Comparison of ENCODE assay signal across 1 cellular context in the genomic region with DNA sequence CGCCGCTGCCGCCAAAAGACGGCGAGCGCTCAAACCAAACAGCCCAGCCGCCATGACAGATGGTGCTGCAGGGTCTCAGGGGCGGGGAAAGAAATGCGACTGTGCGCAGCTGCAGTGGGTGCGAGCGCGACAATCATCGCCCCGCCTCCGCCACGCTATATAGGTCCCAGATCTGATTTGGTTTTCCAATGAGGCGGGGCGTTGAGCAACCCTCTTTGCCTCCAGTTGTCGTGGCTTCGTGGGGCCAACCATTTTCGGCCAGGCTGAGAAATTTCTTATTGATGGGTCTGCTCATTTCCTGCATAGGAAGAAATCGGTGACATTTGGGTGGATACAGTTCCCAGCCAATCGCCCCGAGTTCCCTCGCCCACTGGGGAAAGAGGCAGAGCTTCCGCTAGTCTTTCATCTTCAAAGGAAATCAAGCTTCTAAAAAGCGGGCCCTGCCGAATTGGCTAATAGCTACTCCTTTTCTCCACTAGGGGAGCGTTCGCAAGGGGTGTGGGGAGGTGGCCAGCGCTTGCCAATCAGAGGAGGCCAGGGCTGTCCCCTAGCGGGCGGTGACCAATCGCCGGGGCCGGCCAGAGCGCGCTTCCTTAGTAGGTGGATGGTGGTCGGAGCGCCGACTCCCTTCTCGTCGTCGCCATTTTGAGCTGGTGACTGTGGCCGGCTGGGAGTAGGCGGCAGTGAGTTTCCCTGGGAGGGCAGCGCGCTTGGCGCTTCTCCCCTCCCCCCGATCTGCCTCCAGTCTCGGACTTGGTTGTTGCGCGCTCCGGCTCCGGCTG.
TF ChIP-seq lines count a peak whose summit lies in the region.

NDUFB11 (minus strand) TSS at position 77 of the 782 bp plus-strand sequence; CDS start at position 54, 23 bp downstream.
RBM10 (plus strand) TSS at position 596 of the 782 bp plus-strand sequence. CDS start 2,261 bp downstream, outside the sequence.

TF ChIP-seq in HepG2, 621 proteins besides CTCF, POLR2A, EP300 and RAD21 (continues in another document):
- TF ChIP-seq ZNF768 (CRISPR knock-in tag; IDR thresholded peaks at IDR 0.05) (peak; percentile 41; the same call in 1 of the 2 replicates), YY1 (IDR thresholded peaks at IDR 0.05; ENCODE audit: insufficient read depth, insufficient replicate concordance, low read depth, low read length) (peak; percentile 92), MED13 (CRISPR knock-in tag; IDR thresholded peaks at IDR 0.05) (0 out of 2 replicates have a peak, but pooled peaks have one; percentile 29), ZNF543 (CRISPR knock-in tag; IDR thresholded peaks at IDR 0.05) (no peak), CREB1 (IDR thresholded peaks at IDR 0.05) (no peak), CREB1 (CRISPR knock-in tag; IDR thresholded peaks at IDR 0.05) (peak; percentile 43; the same call in 1 of the 2 replicates), ZNF501 (CRISPR knock-in tag; IDR thresholded peaks at IDR 0.05) (peak; percentile 59; the same call in 1 of the 2 replicates), KMT2B (CRISPR knock-in tag; IDR thresholded peaks at IDR 0.05) (peak; percentile 36; the same call in 1 of the 2 replicates), HOXA3 (CRISPR knock-in tag; IDR thresholded peaks at IDR 0.05) (0 out of 2 replicates have a peak, but pooled peaks have one; percentile 55), ZNF83 (CRISPR knock-in tag; IDR thresholded peaks at IDR 0.05; ENCODE audit: borderline replicate concordance) (no peak), NFYC (CRISPR knock-in tag; IDR thresholded peaks at IDR 0.05) (peak; percentile 79), CREM (IDR thresholded peaks at IDR 0.05) (peak; percentile 46; the same call in 1 of the 2 replicates), CREM (CRISPR knock-in tag; IDR thresholded peaks at IDR 0.05) (no peak), ZFP41 (CRISPR knock-in tag; IDR thresholded peaks at IDR 0.05; ENCODE audit: borderline replicate concordance) (no peak), ZBTB20 (CRISPR knock-in tag; IDR thresholded peaks at IDR 0.05; ENCODE audit: borderline replicate concordance, low read depth) (no peak), SRSF1 (optimal IDR thresholded peaks at IDR 0.05; ENCODE audit: low read depth, low read length) (peak; percentile 22), KAT8 (CRISPR knock-in tag; IDR thresholded peaks at IDR 0.05) (peak; percentile 13; the same call in 1 of the 2 replicates), ELF3 (CRISPR knock-in tag; IDR thresholded peaks at IDR 0.05) (no peak), TAF1 (CRISPR knock-in tag; IDR thresholded peaks at IDR 0.05) (peak; percentile 71), ZNF414 (CRISPR knock-in tag; IDR thresholded peaks at IDR 0.05) (peak; percentile 38; the same call in 1 of the 2 replicates), BRD4 (CRISPR knock-in tag; IDR thresholded peaks at IDR 0.05) (0 out of 2 replicates have a peak, but pooled peaks have one; percentile 51), RAD51 (IDR thresholded peaks at IDR 0.05; ENCODE audit: borderline replicate concordance) (no peak), THAP9 (CRISPR knock-in tag; IDR thresholded peaks at IDR 0.05; ENCODE audit: borderline replicate concordance) (peak; percentile 95), STAT6 (CRISPR knock-in tag; IDR thresholded peaks at IDR 0.05; ENCODE audit: borderline replicate concordance) (0 out of 2 replicates have a peak, but pooled peaks have one; percentile 29), ARNT2 (CRISPR knock-in tag; IDR thresholded peaks at IDR 0.05; ENCODE audit: low read depth) (0 out of 2 replicates have a peak, but pooled peaks have one; percentile 36), NAIF1 (CRISPR knock-in tag; IDR thresholded peaks at IDR 0.05; ENCODE audit: borderline replicate concordance) (0 out of 2 replicates have a peak, but pooled peaks have one; percentile 10), POLR2AphosphoS5 (IDR thresholded peaks at IDR 0.05; ENCODE audit: low read depth, low read length) (peak; percentile 77), PHF20 (CRISPR knock-in tag; IDR thresholded peaks at IDR 0.05) (peak; percentile 24; the same call in 1 of the 2 replicates), RNF2 (conservative IDR thresholded peaks at IDR 0.05; ENCODE audit: low read depth) (peak; percentile 66; the same call in 1 of the 2 replicates), TFAP4 (IDR thresholded peaks at IDR 0.05; ENCODE audit: borderline replicate concordance, low read depth) (no peak), XRCC5 (optimal IDR thresholded peaks at IDR 0.05; ENCODE audit: low read length) (peak; percentile 68), WIZ (CRISPR knock-in tag; IDR thresholded peaks at IDR 0.05) (no peak), RBFOX2 (IDR thresholded peaks at IDR 0.05; ENCODE audit: low read depth, low read length) (peak; percentile 72), ZNF782 (CRISPR knock-in tag; IDR thresholded peaks at IDR 0.05; ENCODE audit: borderline replicate concordance) (no peak), MIXL1 (CRISPR knock-in tag; IDR thresholded peaks at IDR 0.05) (0 out of 2 replicates have a peak, but pooled peaks have one; percentile 11), SRY (CRISPR knock-in tag; IDR thresholded peaks at IDR 0.05) (no peak), SALL1 (CRISPR knock-in tag; IDR thresholded peaks at IDR 0.05) (peak; percentile 52), CHD4 (IDR thresholded peaks at IDR 0.05; ENCODE audit: borderline replicate concordance, low read length) (no peak), MXI1 (IDR thresholded peaks at IDR 0.05; ENCODE audit: borderline replicate concordance, low read depth, low read length) (0 out of 3 replicates have a peak, but pooled peaks have one; percentile 43), HMGXB4 (CRISPR knock-in tag; IDR thresholded peaks at IDR 0.05; ENCODE audit: borderline replicate concordance in 1 of 2, low read depth in 1 of 2) (peak; percentile 50 to 69; a peak in 3 of 4 replicates), SIX4 (CRISPR knock-in tag; IDR thresholded peaks at IDR 0.05) (no peak)
- TF ChIP-seq, protein P1, sequence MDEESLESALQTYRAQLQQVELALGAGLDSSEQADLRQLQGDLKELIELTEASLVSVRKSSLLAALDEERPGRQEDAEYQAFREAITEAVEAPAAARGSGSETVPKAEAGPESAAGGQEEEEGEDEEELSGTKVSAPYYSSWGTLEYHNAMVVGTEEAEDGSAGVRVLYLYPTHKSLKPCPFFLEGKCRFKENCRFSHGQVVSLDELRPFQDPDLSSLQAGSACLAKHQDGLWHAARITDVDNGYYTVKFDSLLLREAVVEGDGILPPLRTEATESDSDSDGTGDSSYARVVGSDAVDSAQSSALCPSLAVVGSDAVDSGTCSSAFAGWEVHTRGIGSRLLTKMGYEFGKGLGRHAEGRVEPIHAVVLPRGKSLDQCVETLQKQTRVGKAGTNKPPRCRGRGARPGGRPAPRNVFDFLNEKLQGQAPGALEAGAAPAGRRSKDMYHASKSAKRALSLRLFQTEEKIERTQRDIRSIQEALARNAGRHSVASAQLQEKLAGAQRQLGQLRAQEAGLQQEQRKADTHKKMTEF (CRISPR knock-in tag; IDR thresholded peaks at IDR 0.05) = 0 out of 2 replicates have a peak, but pooled peaks have one; percentile 28
- TF ChIP-seq, protein P2, sequence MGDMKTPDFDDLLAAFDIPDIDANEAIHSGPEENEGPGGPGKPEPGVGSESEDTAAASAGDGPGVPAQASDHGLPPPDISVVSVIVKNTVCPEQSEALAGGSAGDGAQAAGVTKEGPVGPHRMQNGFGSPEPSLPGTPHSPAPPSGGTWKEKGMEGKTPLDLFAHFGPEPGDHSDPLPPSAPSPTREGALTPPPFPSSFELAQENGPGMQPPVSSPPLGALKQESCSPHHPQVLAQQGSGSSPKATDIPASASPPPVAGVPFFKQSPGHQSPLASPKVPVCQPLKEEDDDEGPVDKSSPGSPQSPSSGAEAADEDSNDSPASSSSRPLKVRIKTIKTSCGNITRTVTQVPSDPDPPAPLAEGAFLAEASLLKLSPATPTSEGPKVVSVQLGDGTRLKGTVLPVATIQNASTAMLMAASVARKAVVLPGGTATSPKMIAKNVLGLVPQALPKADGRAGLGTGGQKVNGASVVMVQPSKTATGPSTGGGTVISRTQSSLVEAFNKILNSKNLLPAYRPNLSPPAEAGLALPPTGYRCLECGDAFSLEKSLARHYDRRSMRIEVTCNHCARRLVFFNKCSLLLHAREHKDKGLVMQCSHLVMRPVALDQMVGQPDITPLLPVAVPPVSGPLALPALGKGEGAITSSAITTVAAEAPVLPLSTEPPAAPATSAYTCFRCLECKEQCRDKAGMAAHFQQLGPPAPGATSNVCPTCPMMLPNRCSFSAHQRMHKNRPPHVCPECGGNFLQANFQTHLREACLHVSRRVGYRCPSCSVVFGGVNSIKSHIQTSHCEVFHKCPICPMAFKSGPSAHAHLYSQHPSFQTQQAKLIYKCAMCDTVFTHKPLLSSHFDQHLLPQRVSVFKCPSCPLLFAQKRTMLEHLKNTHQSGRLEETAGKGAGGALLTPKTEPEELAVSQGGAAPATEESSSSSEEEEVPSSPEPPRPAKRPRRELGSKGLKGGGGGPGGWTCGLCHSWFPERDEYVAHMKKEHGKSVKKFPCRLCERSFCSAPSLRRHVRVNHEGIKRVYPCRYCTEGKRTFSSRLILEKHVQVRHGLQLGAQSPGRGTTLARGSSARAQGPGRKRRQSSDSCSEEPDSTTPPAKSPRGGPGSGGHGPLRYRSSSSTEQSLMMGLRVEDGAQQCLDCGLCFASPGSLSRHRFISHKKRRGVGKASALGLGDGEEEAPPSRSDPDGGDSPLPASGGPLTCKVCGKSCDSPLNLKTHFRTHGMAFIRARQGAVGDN (CRISPR knock-in tag; IDR thresholded peaks at IDR 0.05) = peak; percentile 75
- TF ChIP-seq, protein P3, sequence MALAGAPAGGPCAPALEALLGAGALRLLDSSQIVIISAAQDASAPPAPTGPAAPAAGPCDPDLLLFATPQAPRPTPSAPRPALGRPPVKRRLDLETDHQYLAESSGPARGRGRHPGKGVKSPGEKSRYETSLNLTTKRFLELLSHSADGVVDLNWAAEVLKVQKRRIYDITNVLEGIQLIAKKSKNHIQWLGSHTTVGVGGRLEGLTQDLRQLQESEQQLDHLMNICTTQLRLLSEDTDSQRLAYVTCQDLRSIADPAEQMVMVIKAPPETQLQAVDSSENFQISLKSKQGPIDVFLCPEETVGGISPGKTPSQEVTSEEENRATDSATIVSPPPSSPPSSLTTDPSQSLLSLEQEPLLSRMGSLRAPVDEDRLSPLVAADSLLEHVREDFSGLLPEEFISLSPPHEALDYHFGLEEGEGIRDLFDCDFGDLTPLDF (CRISPR knock-in tag; IDR thresholded peaks at IDR 0.05) = peak; percentile 26; the same call in 1 of the 2 replicates
